Comparison of ENCODE assay signal across 7 cellular contexts in genomic region chr2:160652236-160652635, GRCh38.
DNase-seq lines count a peak whose midpoint lies in the region; ATAC-seq and TF ChIP-seq lines count a peak whose summit lies in the region.

No MANE protein-coding gene starts in this region.

- no peaks in the 10 kb centered on the region for H3K36me3 ChIP-seq in esophagus muscularis mucosa

- peaks cover under 1 to 28% (median 25%) of the 10 kb centered on the region in 4 donors for H3K4me1 ChIP-seq in esophagus muscularis mucosa

- peak; percentile 56 for DNase-seq in activated CD4-positive, alpha-beta T cell treated with anti-CD3 and anti-CD28 coated beads, Interleukin-2, amount 50 U/mL, for 1 hour
- DNase-seq in esophagus muscularis mucosa (ENCODE audit: extremely low spot score) (peak; percentile 91), pons (ENCODE audit: low spot score) (no peak)
- peak; percentile 24 to 55 (median 52) for DNase-seq in stimulated activated CD4-positive, alpha-beta T cell treated with anti-CD3 and anti-CD28 coated beads, TNF-alpha, amount 100 ng/mL, for 48 hours (ENCODE audit: low read depth in 3 of 3)

- ATAC-seq in HG03196 (IDR thresholded peaks at IDR 0.05; ENCODE audit: unreplicated experiment) (peak; percentile 88), HG02938 (IDR thresholded peaks at IDR 0.05; ENCODE audit: unreplicated experiment) (no peak), GM19467 (IDR thresholded peaks at IDR 0.05; ENCODE audit: unreplicated experiment) (no peak)

- no peaks in the 10 kb centered on the region for H3K9me3 ChIP-seq in esophagus muscularis mucosa

- no peak for TF ChIP-seq POLR2A in esophagus muscularis mucosa (IDR thresholded peaks at IDR 0.05; ENCODE audit: low read depth)

- TF ChIP-seq EP300 in esophagus muscularis mucosa (IDR thresholded peaks at IDR 0.05), result no peak

- TF ChIP-seq CTCF in esophagus muscularis mucosa (IDR thresholded peaks at IDR 0.05), result no peak

- H3K27ac ChIP-seq in esophagus muscularis mucosa (replicated peaks in 1 of 4), result no peak overlapping the region

- 78% methylated on average over 5 of the region's 5 CpGs for WGBS in esophagus muscularis mucosa

- intact Hi-C loops in esophagus muscularis mucosa (cut with DNase I), result no loop called here

- no peaks in the 10 kb centered on the region for H3K27me3 ChIP-seq in esophagus muscularis mucosa

- no peak overlapping the region for H3K4me3 ChIP-seq in esophagus muscularis mucosa
